In genomic region chr14:69701857-69702256, GRCh38 we compare ENCODE assay signal across 1 cellular context.
TF ChIP-seq lines count a peak whose summit lies in the region.

No MANE protein-coding gene starts in this region.

TF ChIP-seq in K562, 482 proteins besides CTCF, POLR2A, EP300 and RAD21 (continued from another document and continues in another):
- TF ChIP-seq, protein P1, sequence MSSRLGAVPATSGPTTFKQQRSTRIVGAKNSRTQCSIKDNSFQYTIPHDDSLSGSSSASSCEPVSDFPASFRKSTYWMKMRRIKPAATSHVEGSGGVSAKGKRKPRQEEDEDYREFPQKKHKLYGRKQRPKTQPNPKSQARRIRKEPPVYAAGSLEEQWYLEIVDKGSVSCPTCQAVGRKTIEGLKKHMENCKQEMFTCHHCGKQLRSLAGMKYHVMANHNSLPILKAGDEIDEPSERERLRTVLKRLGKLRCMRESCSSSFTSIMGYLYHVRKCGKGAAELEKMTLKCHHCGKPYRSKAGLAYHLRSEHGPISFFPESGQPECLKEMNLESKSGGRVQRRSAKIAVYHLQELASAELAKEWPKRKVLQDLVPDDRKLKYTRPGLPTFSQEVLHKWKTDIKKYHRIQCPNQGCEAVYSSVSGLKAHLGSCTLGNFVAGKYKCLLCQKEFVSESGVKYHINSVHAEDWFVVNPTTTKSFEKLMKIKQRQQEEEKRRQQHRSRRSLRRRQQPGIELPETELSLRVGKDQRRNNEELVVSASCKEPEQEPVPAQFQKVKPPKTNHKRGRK (tag; IDR thresholded peaks at IDR 0.05), result no peak
- TF ChIP-seq TGIF2 (CRISPR knock-in tag; IDR thresholded peaks at IDR 0.05) (no peak), PCBP2 (IDR thresholded peaks at IDR 0.05; ENCODE audit: low read depth, low read length, poor library complexity, severe bottlenecking) (no peak), MXD1 (CRISPR knock-in tag; IDR thresholded peaks at IDR 0.05; ENCODE audit: borderline replicate concordance, poor library complexity, severe bottlenecking) (no peak), RBM17 (IDR thresholded peaks at IDR 0.05; ENCODE audit: borderline replicate concordance, low read depth, low read length) (no peak), ZNF764 (CRISPR knock-in tag; IDR thresholded peaks at IDR 0.05; ENCODE audit: low read depth) (no peak), GTF2E2 (tag; IDR thresholded peaks at IDR 0.05) (no peak), NONO (IDR thresholded peaks at IDR 0.05; ENCODE audit: low read depth in 2 of 2, low read length in 1 of 2) (no peak), NFE2L1 (tag; IDR thresholded peaks at IDR 0.05; ENCODE audit: borderline replicate concordance, low read depth) (no peak), ZNF23 (CRISPR knock-in tag; IDR thresholded peaks at IDR 0.05) (no peak), GATAD2A (IDR thresholded peaks at IDR 0.05) (peak; percentile 81), CEBPZ (IDR thresholded peaks at IDR 0.05; ENCODE audit: borderline replicate concordance, low read depth, low read length) (no peak), ZMIZ1 (IDR thresholded peaks at IDR 0.05; ENCODE audit: low read depth in 2 of 2, low read length in 2 of 2) (no peak), ZNF586 (CRISPR knock-in tag; conservative IDR thresholded peaks at IDR 0.05) (no peak), MTA3 (IDR thresholded peaks at IDR 0.05; ENCODE audit: borderline replicate concordance) (peak; percentile 33; the same call in 1 of the 2 replicates), BCOR (IDR thresholded peaks at IDR 0.05) (no peak), ADNP (tag; IDR thresholded peaks at IDR 0.05) (no peak), ZNF445 (CRISPR knock-in tag; IDR thresholded peaks at IDR 0.05; ENCODE audit: low read depth) (no peak), CHD2 (IDR thresholded peaks at IDR 0.05; ENCODE audit: low read depth, low read length) (no peak), ZEB2 (IDR thresholded peaks at IDR 0.05) (no peak), SRSF9 (IDR thresholded peaks at IDR 0.05; ENCODE audit: borderline replicate concordance, low read depth, low read length) (no peak), ZNF354B (CRISPR knock-in tag; IDR thresholded peaks at IDR 0.05) (no peak), ILF3 (IDR thresholded peaks at IDR 0.05; ENCODE audit: borderline replicate concordance) (no peak), CC2D1A (IDR thresholded peaks at IDR 0.05) (no peak), SRSF7 (optimal IDR thresholded peaks at IDR 0.05; ENCODE audit: low read depth, low read length) (no peak), BHLHE40 (IDR thresholded peaks at IDR 0.05; ENCODE audit: low read length) (peak; percentile 72), POLR2B (IDR thresholded peaks at IDR 0.05; ENCODE audit: low read depth, partially characterized antibody) (no peak), ZNF668 (CRISPR knock-in tag; IDR thresholded peaks at IDR 0.05) (no peak), THRAP3 (IDR thresholded peaks at IDR 0.05; ENCODE audit: borderline replicate concordance) (no peak), FOS (IDR thresholded peaks at IDR 0.05; ENCODE audit: extremely low read depth, insufficient read length) (no peak), ZNF780A (CRISPR knock-in tag; IDR thresholded peaks at IDR 0.05) (no peak), ZNF24 (IDR thresholded peaks at IDR 0.05) (no peak), DACH1 (IDR thresholded peaks at IDR 0.05; ENCODE audit: partially characterized antibody) (no peak), CBFB (CRISPR knock-in tag; IDR thresholded peaks at IDR 0.05) (no peak), HDAC1 (IDR thresholded peaks at IDR 0.05) (peak in 1 of 2 experiments; percentile 31; a peak in 2 of 4 replicates), ZNF311 (CRISPR knock-in tag; IDR thresholded peaks at IDR 0.05) (no peak), GATAD2B (IDR thresholded peaks at IDR 0.05; ENCODE audit: borderline replicate concordance) (no peak), MTA1 (IDR thresholded peaks at IDR 0.05; ENCODE audit: borderline replicate concordance) (no peak)
- TF ChIP-seq, protein P2, sequence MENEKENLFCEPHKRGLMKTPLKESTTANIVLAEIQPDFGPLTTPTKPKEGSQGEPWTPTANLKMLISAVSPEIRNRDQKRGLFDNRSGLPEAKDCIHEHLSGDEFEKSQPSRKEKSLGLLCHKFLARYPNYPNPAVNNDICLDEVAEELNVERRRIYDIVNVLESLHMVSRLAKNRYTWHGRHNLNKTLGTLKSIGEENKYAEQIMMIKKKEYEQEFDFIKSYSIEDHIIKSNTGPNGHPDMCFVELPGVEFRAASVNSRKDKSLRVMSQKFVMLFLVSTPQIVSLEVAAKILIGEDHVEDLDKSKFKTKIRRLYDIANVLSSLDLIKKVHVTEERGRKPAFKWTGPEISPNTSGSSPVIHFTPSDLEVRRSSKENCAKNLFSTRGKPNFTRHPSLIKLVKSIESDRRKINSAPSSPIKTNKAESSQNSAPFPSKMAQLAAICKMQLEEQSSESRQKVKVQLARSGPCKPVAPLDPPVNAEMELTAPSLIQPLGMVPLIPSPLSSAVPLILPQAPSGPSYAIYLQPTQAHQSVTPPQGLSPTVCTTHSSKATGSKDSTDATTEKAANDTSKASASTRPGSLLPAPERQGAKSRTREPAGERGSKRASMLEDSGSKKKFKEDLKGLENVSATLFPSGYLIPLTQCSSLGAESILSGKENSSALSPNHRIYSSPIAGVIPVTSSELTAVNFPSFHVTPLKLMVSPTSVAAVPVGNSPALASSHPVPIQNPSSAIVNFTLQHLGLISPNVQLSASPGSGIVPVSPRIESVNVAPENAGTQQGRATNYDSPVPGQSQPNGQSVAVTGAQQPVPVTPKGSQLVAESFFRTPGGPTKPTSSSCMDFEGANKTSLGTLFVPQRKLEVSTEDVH (IDR thresholded peaks at IDR 0.05; ENCODE audit: low read depth, partially characterized antibody), result no peak
- TF ChIP-seq, protein P3, sequence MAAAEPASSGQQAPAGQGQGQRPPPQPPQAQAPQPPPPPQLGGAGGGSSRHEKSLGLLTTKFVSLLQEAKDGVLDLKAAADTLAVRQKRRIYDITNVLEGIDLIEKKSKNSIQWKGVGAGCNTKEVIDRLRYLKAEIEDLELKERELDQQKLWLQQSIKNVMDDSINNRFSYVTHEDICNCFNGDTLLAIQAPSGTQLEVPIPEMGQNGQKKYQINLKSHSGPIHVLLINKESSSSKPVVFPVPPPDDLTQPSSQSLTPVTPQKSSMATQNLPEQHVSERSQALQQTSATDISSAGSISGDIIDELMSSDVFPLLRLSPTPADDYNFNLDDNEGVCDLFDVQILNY (CRISPR knock-in tag; IDR thresholded peaks at IDR 0.05), result no peak
- TF ChIP-seq, protein P4, sequence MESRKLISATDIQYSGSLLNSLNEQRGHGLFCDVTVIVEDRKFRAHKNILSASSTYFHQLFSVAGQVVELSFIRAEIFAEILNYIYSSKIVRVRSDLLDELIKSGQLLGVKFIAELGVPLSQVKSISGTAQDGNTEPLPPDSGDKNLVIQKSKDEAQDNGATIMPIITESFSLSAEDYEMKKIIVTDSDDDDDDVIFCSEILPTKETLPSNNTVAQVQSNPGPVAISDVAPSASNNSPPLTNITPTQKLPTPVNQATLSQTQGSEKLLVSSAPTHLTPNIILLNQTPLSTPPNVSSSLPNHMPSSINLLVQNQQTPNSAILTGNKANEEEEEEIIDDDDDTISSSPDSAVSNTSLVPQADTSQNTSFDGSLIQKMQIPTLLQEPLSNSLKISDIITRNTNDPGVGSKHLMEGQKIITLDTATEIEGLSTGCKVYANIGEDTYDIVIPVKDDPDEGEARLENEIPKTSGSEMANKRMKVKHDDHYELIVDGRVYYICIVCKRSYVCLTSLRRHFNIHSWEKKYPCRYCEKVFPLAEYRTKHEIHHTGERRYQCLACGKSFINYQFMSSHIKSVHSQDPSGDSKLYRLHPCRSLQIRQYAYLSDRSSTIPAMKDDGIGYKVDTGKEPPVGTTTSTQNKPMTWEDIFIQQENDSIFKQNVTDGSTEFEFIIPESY (CRISPR knock-in tag; IDR thresholded peaks at IDR 0.05), result no peak
- TF ChIP-seq, protein P5, sequence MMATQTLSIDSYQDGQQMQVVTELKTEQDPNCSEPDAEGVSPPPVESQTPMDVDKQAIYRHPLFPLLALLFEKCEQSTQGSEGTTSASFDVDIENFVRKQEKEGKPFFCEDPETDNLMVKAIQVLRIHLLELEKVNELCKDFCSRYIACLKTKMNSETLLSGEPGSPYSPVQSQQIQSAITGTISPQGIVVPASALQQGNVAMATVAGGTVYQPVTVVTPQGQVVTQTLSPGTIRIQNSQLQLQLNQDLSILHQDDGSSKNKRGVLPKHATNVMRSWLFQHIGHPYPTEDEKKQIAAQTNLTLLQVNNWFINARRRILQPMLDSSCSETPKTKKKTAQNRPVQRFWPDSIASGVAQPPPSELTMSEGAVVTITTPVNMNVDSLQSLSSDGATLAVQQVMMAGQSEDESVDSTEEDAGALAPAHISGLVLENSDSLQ (IDR thresholded peaks at IDR 0.05), result peak; percentile 79
- TF ChIP-seq, protein P6, sequence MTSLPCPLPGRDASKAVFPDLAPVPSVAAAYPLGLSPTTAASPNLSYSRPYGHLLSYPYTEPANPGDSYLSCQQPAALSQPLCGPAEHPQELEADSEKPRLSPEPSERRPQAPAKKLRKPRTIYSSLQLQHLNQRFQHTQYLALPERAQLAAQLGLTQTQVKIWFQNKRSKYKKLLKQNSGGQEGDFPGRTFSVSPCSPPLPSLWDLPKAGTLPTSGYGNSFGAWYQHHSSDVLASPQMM (CRISPR knock-in tag; IDR thresholded peaks at IDR 0.05), result no peak
- TF ChIP-seq, protein P7, sequence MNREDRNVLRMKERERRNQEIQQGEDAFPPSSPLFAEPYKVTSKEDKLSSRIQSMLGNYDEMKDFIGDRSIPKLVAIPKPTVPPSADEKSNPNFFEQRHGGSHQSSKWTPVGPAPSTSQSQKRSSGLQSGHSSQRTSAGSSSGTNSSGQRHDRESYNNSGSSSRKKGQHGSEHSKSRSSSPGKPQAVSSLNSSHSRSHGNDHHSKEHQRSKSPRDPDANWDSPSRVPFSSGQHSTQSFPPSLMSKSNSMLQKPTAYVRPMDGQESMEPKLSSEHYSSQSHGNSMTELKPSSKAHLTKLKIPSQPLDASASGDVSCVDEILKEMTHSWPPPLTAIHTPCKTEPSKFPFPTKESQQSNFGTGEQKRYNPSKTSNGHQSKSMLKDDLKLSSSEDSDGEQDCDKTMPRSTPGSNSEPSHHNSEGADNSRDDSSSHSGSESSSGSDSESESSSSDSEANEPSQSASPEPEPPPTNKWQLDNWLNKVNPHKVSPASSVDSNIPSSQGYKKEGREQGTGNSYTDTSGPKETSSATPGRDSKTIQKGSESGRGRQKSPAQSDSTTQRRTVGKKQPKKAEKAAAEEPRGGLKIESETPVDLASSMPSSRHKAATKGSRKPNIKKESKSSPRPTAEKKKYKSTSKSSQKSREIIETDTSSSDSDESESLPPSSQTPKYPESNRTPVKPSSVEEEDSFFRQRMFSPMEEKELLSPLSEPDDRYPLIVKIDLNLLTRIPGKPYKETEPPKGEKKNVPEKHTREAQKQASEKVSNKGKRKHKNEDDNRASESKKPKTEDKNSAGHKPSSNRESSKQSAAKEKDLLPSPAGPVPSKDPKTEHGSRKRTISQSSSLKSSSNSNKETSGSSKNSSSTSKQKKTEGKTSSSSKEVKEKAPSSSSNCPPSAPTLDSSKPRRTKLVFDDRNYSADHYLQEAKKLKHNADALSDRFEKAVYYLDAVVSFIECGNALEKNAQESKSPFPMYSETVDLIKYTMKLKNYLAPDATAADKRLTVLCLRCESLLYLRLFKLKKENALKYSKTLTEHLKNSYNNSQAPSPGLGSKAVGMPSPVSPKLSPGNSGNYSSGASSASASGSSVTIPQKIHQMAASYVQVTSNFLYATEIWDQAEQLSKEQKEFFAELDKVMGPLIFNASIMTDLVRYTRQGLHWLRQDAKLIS (CRISPR knock-in tag; IDR thresholded peaks at IDR 0.05), result no peak
